Comparison of ENCODE assay signal across 8 cellular contexts in the genomic region with DNA sequence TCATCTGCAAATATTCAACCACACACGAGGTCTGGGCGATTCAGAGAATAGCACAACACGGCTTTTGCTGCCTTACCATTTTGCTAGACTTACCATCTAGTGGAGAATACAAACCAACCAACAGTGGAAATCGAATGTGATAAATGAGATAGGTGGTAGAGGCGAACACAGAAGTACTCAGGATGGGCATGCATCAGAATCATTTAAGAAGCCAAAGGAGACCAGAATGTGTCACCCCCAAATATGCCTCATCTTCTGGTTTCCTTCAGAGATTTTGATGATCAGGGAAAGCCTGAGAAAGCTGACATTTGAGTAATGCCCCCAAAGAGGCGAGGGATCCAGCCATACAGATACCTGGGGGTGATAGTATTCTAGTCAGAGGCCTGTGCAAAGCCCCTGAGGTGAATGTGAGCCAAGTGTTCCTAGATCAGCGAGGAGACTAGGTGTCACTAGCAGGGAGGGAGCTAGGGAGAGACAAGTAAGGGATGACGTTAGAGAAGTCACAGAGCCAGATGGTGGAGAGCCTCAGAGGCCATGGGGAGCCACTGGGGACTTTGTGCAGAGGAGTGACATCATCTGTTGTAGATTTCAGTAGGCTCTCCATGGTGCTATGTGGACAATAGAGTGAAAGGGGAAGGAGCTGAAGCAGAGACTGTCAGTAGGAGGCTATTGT. TPM values are rescaled to one million over a fixed set of nuclear protein-coding genes. Genes with fewer than 3 reads are reported as not detected.
DNase-seq lines count a peak whose midpoint lies in the region; ATAC-seq, FAIRE-seq and TF ChIP-seq lines count a peak whose summit lies in the region.

No MANE protein-coding gene starts in this region.

- no peaks in the 10 kb centered on the region for H4K20me1 ChIP-seq in keratinocyte (ENCODE audit: control insufficient read depth, extremely low read depth, insufficient read depth, low read length)

- H3K4me3 Mint-ChIP-seq in Caco-2 (ENCODE audit: unreplicated experiment) = peak overlapping the region; percentile 74
- peak overlapping the region; percentile 89 for H3K4me3 Mint-ChIP-seq in activated CD4-positive, alpha-beta memory T cell treated with anti-CD3 and anti-CD28 coated beads for 36 hours

- dilution Hi-C loops in keratinocyte (cut with MboI; ENCODE audit: extremely low pct_ligation_motif_present, low sequenced_read_pairs) = no loop called here

- no peaks in the 10 kb centered on the region for H3K27me3 ChIP-seq in Caco-2 (replicated peaks; ENCODE audit: control insufficient read depth, insufficient read depth, low read length)
- no peaks in the 10 kb centered on the region for H3K27me3 ChIP-seq in keratinocyte (ENCODE audit: control insufficient read depth, extremely low read depth, insufficient read depth, low read length)
- H3K27me3 ChIP-seq in vagina = no peaks in the 10 kb centered on the region

- POLR2A ChIA-PET in Caco-2 (lab: Charles Lee) = no interaction called here
- POLR2A ChIA-PET in activated CD4-positive, alpha-beta memory T cell treated with anti-CD3 and anti-CD28 coated beads for 36 hours (lab: Charles Lee) = interaction anchor here (0.7 to 2.4 kb wide), 7 partner anchors 9 to 755 kb away, joined by 3 to 19 read pairs (median 5); no protein-coding TSS in a partner anchor

- no TSS peak for BruUV-seq in Caco-2 (replicated peaks; lab: Mats Ljungman, UMichigan)

- H3K4me2 ChIP-seq in keratinocyte (ENCODE audit: control insufficient read depth, extremely low read depth, insufficient read depth, low read depth, low read length) = peak overlapping the region; percentile 93

- H3K9me1 ChIP-seq in keratinocyte (ENCODE audit: control insufficient read depth, extremely low read depth, insufficient read depth, low read length) = no peaks in the 10 kb centered on the region

- peaks cover 8% of the 10 kb centered on the region for H3K4me1 Mint-ChIP-seq in Caco-2 (ENCODE audit: low read depth, unreplicated experiment)
- peaks cover 61% of the 10 kb centered on the region for H3K4me1 Mint-ChIP-seq in activated CD4-positive, alpha-beta memory T cell treated with anti-CD3 and anti-CD28 coated beads for 36 hours (ENCODE audit: low read depth)

- no peak for FAIRE-seq in keratinocyte (lab: Jason Lieb, UNC)

- H2AFZ ChIP-seq in keratinocyte (ENCODE audit: control insufficient read depth, low read length) = no peak overlapping the region

- no peaks in the 10 kb centered on the region for H3K9me3 Mint-ChIP-seq in Caco-2 (ENCODE audit: unreplicated experiment)
- H3K9me3 Mint-ChIP-seq in activated CD4-positive, alpha-beta memory T cell treated with anti-CD3 and anti-CD28 coated beads for 36 hours = no peaks in the 10 kb centered on the region

- H3K79me2 ChIP-seq in keratinocyte (ENCODE audit: control insufficient read depth, insufficient read depth, low read length) = peaks cover 37% of the 10 kb centered on the region

- intact Hi-C loops in Caco-2 (cut with micrococcal nuclease; ENCODE audit: unreplicated experiment) = no loop called here
- intact Hi-C loops in activated CD4-positive, alpha-beta memory T cell treated with anti-CD3 and anti-CD28 coated beads for 36 hours (cut with micrococcal nuclease) = loop anchor here (1.0 to 10.0 kb wide), 6 partner anchors 9 to 760 kb away; a partner anchor contains a TSS
- intact Hi-C loops in vagina (cut with DNase I) = no loop called here

- TF ChIP-seq POLR2A in vagina (IDR thresholded peaks at IDR 0.05) = no peak

- peak overlapping the region; percentile 80 for H3K27ac Mint-ChIP-seq in Caco-2 (ENCODE audit: unreplicated experiment)
- H3K27ac Mint-ChIP-seq in activated CD4-positive, alpha-beta memory T cell treated with anti-CD3 and anti-CD28 coated beads for 36 hours = peak overlapping the region; percentile 98

- H3K9me3 ChIP-seq in Caco-2 = no peaks in the 10 kb centered on the region
- H3K9me3 ChIP-seq in keratinocyte (ENCODE audit: control insufficient read depth, low read depth, low read length) = peaks cover 5% of the 10 kb centered on the region
- H3K9me3 ChIP-seq in vagina = no peaks in the 10 kb centered on the region

- H3K4me3 ChIP-seq in Caco-2 (ENCODE audit: low read depth, low read length) (no peak overlapping the region), keratinocyte (ENCODE audit: control insufficient read depth in 2 of 3, extremely low read depth in 1 of 3, insufficient read depth in 2 of 3, low read depth in 1 of 3, low read length in 3 of 3) (peak overlapping the region in 2 of 3 experiments; percentile 36 to 59), vagina (no peak overlapping the region)

- CTCF ChIA-PET in Caco-2 (lab: Charles Lee) = no interaction called here
- CTCF ChIA-PET in activated CD4-positive, alpha-beta memory T cell treated with anti-CD3 and anti-CD28 coated beads for 36 hours (lab: Charles Lee) = interaction anchor here (0.6 to 2.4 kb wide), 6 partner anchors 8 to 328 kb away, joined by 3 to 13 read pairs (median 4); no protein-coding TSS in a partner anchor

- no peak for DNase-seq in Caco-2
- peak; percentile 72 for DNase-seq in activated CD4-positive, alpha-beta memory T cell treated with anti-CD3 and anti-CD28 coated beads for 36 hours
- DNase-seq in keratinocyte (ENCODE audit: low read depth, low spot score) = no peak
- no peak for DNase-seq in vagina (ENCODE audit: extremely low spot score in 2 of 2)
- no peak for DNase-seq in effector CD8-positive, alpha-beta T cell (lab: John Stamatoyannopoulos, UW)
- no peak for DNase-seq in C1 segment of cervical spinal cord (lab: John Stamatoyannopoulos, UW)

- 0 out of 2 replicates have a peak, but pooled peaks cover 5% of the 10 kb centered on the region for H3K4me1 ChIP-seq in Caco-2
- H3K4me1 ChIP-seq in keratinocyte (ENCODE audit: control insufficient read depth, extremely low read depth, insufficient read depth, low read length) = peaks cover 27% of the 10 kb centered on the region
- H3K4me1 ChIP-seq in vagina = peaks cover 7% of the 10 kb centered on the region

- ATAC-seq in HG02870 (IDR thresholded peaks at IDR 0.05; ENCODE audit: unreplicated experiment) (peak; percentile 28), HG02840 (IDR thresholded peaks at IDR 0.05; ENCODE audit: low FRiP score, unreplicated experiment) (no peak)

- TF ChIP-seq CTCF in Caco-2 (IDR thresholded peaks at IDR 0.05; ENCODE audit: insufficient read depth in 1 of 2, low read depth in 1 of 2, low read length in 1 of 2, severe bottlenecking in 1 of 2, unreplicated experiment in 1 of 2) (no peak), keratinocyte (optimal IDR thresholded peaks at IDR 0.05 in 1 of 3, IDR thresholded peaks at IDR 0.05 in 1 of 3, conservative IDR thresholded peaks at IDR 0.05 in 1 of 3; ENCODE audit: extremely low read depth in 1 of 3, insufficient read depth in 2 of 3, low read length in 3 of 3) (no peak), vagina (IDR thresholded peaks at IDR 0.05) (no peak)

- H3K27ac ChIP-seq in keratinocyte (ENCODE audit: control insufficient read depth, insufficient read depth, low read length) (peak overlapping the region; percentile 98), vagina (peak overlapping the region; percentile 84)

- H3K9ac ChIP-seq in keratinocyte (ENCODE audit: control insufficient read depth, extremely low read depth, insufficient read depth, low read length) = peak overlapping the region; percentile 80

- peaks cover 10% of the 10 kb centered on the region for H3K36me3 Mint-ChIP-seq in Caco-2 (ENCODE audit: insufficient read depth, unreplicated experiment)
- peaks cover 13% of the 10 kb centered on the region for H3K36me3 Mint-ChIP-seq in activated CD4-positive, alpha-beta memory T cell treated with anti-CD3 and anti-CD28 coated beads for 36 hours

- H3K36me3 ChIP-seq in Caco-2 (ENCODE audit: control insufficient read depth, insufficient read depth, low read length) = no peaks in the 10 kb centered on the region
- peaks cover 0 to 4% of the 10 kb centered on the region in 2 experiments for H3K36me3 ChIP-seq in keratinocyte (ENCODE audit: control insufficient read depth in 2 of 2, extremely low read depth in 1 of 2, insufficient read depth in 2 of 2, low read length in 2 of 2)
- H3K36me3 ChIP-seq in vagina = no peaks in the 10 kb centered on the region

- H3K27me3 Mint-ChIP-seq in Caco-2 (ENCODE audit: insufficient read depth, unreplicated experiment) = no peaks in the 10 kb centered on the region
- H3K27me3 Mint-ChIP-seq in activated CD4-positive, alpha-beta memory T cell treated with anti-CD3 and anti-CD28 coated beads for 36 hours = no peaks in the 10 kb centered on the region

RNA-seq across cellular contexts. Expression of a gene that starts 1.7 kb away (rescaled TPM):
- total RNA-seq in Caco-2 (2022) = 23.9 and 25.4 TPM in 2 replicates
- 10 to 100 TPM; 43.2 to 44.4 TPM for total RNA-seq in activated CD4-positive, alpha-beta memory T cell treated with anti-CD3 and anti-CD28 coated beads for 36 hours
- polyA plus RNA-seq in keratinocyte = 26.8 to 45.6 TPM (median 42.7 TPM) in 3 replicates
- polyA plus RNA-seq in keratinocyte (2011; ENCODE audit: low read depth) = 47.1 TPM
- 18.9 and 26.4 TPM in 2 replicates for polyA plus RNA-seq in keratinocyte (2011; cell fraction: cytosol; rRNA removed)
- polyA plus RNA-seq in keratinocyte (2011; cell fraction: nucleus; rRNA removed) = 70.3 and 91.2 TPM in 2 replicates
- polyA plus RNA-seq in keratinocyte (2012; ENCODE audit: low replicate concordance) = 12.5 and 27.8 TPM in 2 replicates
- 20.3 to 46.1 TPM (median 23.4 TPM) in 3 replicates for polyA minus RNA-seq in keratinocyte
- polyA minus RNA-seq in keratinocyte (2011; cell fraction: cytosol; rRNA and poly(A)+ RNA removed) = 19.2 TPM
- 16.8 and 47.1 TPM in 2 replicates for polyA minus RNA-seq in keratinocyte (2011; cell fraction: nucleus; rRNA and poly(A)+ RNA removed)
- 22.6 TPM for total RNA-seq in vagina

Comparison
In these comparisons a context has a peak if more than half of its experiments do, and no peak if none do; other contexts are left out.
1. H3K4me3 ChIP-seq: peak in keratinocyte (2 of 3); none in Caco-2 (single experiment) and vagina (0 of 2).